ENCODE assay signal across 19 cellular contexts in genomic region chr1:56302878-56303277, GRCh38.
"Had no signal": no experiment of that assay in that cellular context is flagged by ENCODE, and none has a peak within 500 bp of the region (broad histone marks: within the 10 kb centered on the region; RNA-seq: fewer than 3 reads in every experiment).

No MANE protein-coding gene starts in this region.

- DNase-seq: activated CD4-positive, alpha-beta T cell treated with anti-CD3 and anti-CD28 coated beads, Interleukin-2, amount 50 U/mL, for 1 hour; activated naive CD4-positive, alpha-beta T cell treated with anti-CD3 and anti-CD28 coated beads, Interleukin-2, amount 50 U/mL, for 16 hours; activated T-cell treated with anti-CD3 and anti-CD28 coated beads, Interleukin-2, amount 50 U/mL, for 1 hour; adrenal gland; body of pancreas; central memory CD4-positive, alpha-beta T cell; islet precursor cell; left ventricle myocardium inferior; natural killer cell; stimulated activated CD4-positive, alpha-beta T cell treated with anti-CD3 and anti-CD28 coated beads, Interleukin-15, amount 100 ng/mL, for 24 hours; stimulated activated CD4-positive, alpha-beta T cell treated with anti-CD3 and anti-CD28 coated beads, Interleukin-4, amount 100 ng/mL, for 1 hour; stimulated activated naive B cell treated with anti-CD40 and anti-IgM and Interleukin-4, amounts not matched to agents 10 μg/mL and 1 μg/mL and 100 μg/mL, for 72 hours; thyroid gland had no signal

- H3K4me1 ChIP-seq: adrenal gland, body of pancreas, parathyroid adenoma, thyroid gland had no signal

- H3K79me2 ChIP-seq: hepatocyte, parathyroid adenoma had no signal

- H3K27me3 ChIP-seq: adrenal gland, body of pancreas, hepatocyte, neutrophil, thyroid gland had no signal

- ATAC-seq: activated CD4-positive, CD25-positive, alpha-beta regulatory T cell treated with anti-CD3 and anti-CD28 coated beads, Interleukin-2, amount 50 U/mL, for 24 hours; body of pancreas; esophagus mucosa; natural killer cell; stimulated activated naive B cell treated with anti-CD40 and anti-IgM and Interleukin-4, amounts not matched to agents 10 μg/mL and 1 μg/mL and 100 μg/mL, for 72 hours had no signal

- H2AFZ ChIP-seq: hepatocyte, parathyroid adenoma had no signal

- H3K4me3 ChIP-seq: adrenal gland, body of pancreas, coronary artery, hepatocyte, left ventricle myocardium inferior, thyroid gland had no signal

- H3K27ac ChIP-seq: adrenal gland, body of pancreas, coronary artery, hepatocyte, neutrophil, parathyroid adenoma, thyroid gland had no signal

- H3K9me3 ChIP-seq: adrenal gland, body of pancreas, neutrophil, thyroid gland had no signal

- H3K4me2 ChIP-seq: hepatocyte had no signal

- H3K9ac ChIP-seq: parathyroid adenoma had no signal

- H3K36me3 ChIP-seq: adrenal gland, left ventricle myocardium inferior, neutrophil, thyroid gland had no signal
